In the genomic region with DNA sequence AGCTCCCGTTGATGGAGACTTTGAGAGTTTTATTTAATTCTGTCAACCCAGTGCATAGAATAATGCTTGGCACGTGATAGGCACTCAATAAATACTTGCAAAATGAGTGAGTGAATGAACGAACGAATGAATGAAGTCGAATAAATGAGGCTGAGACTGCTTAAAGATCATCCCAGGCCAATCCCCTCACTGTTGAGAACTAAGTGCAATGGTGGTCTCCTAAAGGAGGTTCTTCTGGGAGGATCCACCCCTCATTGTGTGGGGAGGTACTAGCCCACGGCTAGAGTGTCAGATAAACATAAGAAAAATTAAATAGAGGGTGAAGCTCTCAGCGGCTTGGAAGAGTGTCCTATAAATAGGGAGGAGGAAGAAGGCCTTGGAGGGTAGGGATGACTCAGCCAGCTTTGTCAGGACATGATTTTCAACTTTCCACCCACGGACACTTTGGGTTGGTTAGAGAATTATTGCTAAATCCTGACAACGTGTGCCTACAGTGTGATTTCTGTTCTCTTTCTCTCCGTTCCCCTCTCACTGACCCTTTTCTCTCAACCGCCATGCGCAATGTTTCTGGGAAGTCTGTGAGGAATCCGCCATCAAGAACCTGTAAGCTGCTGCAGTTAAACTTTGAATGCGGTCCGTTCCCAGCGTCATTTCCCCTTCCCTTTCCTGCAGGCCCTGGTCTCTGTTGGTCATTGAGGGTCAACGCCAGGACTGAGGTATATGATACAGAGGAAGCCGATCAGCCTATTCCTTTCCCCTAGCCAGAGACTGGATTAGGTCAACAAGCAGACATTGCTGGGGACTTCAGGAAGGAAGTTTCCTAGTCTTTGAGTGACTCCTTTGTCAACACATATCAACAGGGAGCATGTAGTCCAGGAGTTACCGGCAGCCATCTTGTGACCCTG, we compare ENCODE assay signal across 8 cellular contexts.
A peak's percentile ranks its signal among the peaks of the same experiment; 100 is the strongest.
DNase-seq lines count a peak whose midpoint lies in the region; ATAC-seq and TF ChIP-seq lines count a peak whose summit lies in the region.

No MANE protein-coding gene starts in this region.

- no peak overlapping the region for H3K27ac Mint-ChIP-seq in immature natural killer cell

- no peak for TF ChIP-seq CTCF in foreskin keratinocyte (conservative IDR thresholded peaks at IDR 0.05)

- H3K27me3 Mint-ChIP-seq in immature natural killer cell (ENCODE audit: low read depth in 3 of 3) = peaks cover 2 to 4% (median 2%) of the 10 kb centered on the region in 3 donors

- ATAC-seq in foreskin keratinocyte = peak; percentile 58
- no peak for ATAC-seq in HG03460 (IDR thresholded peaks at IDR 0.05; ENCODE audit: unreplicated experiment)
- ATAC-seq in HG03439 (IDR thresholded peaks at IDR 0.05; ENCODE audit: unreplicated experiment) = no peak

- 0 out of 2 replicates have a peak overlapping the region, but pooled peaks have one; percentile 22 for H3K4me3 ChIP-seq in SK-N-MC

- H3K27ac ChIP-seq in SK-N-MC (peak overlapping the region; percentile 86), foreskin keratinocyte (peak overlapping the region; percentile 74)

- H3K9me3 ChIP-seq in SK-N-MC (ENCODE audit: low read depth, low read length) = no peaks in the 10 kb centered on the region

- H3K4me1 Mint-ChIP-seq in immature natural killer cell = no peaks in the 10 kb centered on the region

- no peaks in the 10 kb centered on the region for H3K27me3 ChIP-seq in foreskin keratinocyte

- no peak overlapping the region for H3K9ac ChIP-seq in SK-N-MC (ENCODE audit: insufficient read length)

- no peaks in the 10 kb centered on the region for H3K36me3 Mint-ChIP-seq in immature natural killer cell

- no peaks in the 10 kb centered on the region for H3K9me3 Mint-ChIP-seq in immature natural killer cell

- peaks cover 24% of the 10 kb centered on the region for H3K4me1 ChIP-seq in foreskin keratinocyte

- no peak overlapping the region for H3K4me3 Mint-ChIP-seq in immature natural killer cell

- no peaks in the 10 kb centered on the region for H3K36me3 ChIP-seq in SK-N-MC (ENCODE audit: insufficient read depth, low read length)

- intact Hi-C loops in posterior vena cava (cut with DNase I) = no loop called here

- DNase-seq in Daoy (ENCODE audit: low read depth) (peak; percentile 68), SK-N-MC (ENCODE audit: low read depth, low spot score) (no peak), foreskin keratinocyte (peak; percentile 84 to 89), posterior vena cava (ENCODE audit: low spot score) (peak; percentile 83), immature natural killer cell (no peak), RKO (ENCODE audit: low spot score) (no peak)

Comparison
In these comparisons a context has a peak if more than half of its experiments do, and no peak if none do; other contexts are left out.
1. DNase-seq: peak in Daoy (single experiment), foreskin keratinocyte (2 of 2) and posterior vena cava (single experiment); none in SK-N-MC (single experiment), immature natural killer cell (0 of 3) and RKO (single experiment).